9 cellular contexts compared by ENCODE assay signal in genomic region chr5:181173420-181174342, GRCh38. TPM values are rescaled to one million over a fixed set of nuclear protein-coding genes. Genes with fewer than 3 reads are reported as not detected.
A peak's percentile ranks its signal among the peaks of the same experiment; 100 is the strongest.
DNase-seq lines count a peak whose midpoint lies in the region; FAIRE-seq and TF ChIP-seq lines count a peak whose summit lies in the region.
"Had no signal": no experiment of that assay in that cellular context is flagged by ENCODE, and none has a peak within 500 bp of the region (broad histone marks: within the 10 kb centered on the region; RNA-seq: fewer than 3 reads in every experiment).

No MANE protein-coding gene starts in this region.

- peaks cover 78% of the 10 kb centered on the region for H3K27me3 Mint-ChIP-seq in neural progenitor cell (ENCODE audit: insufficient read depth, low read depth)

- H3K4me2 ChIP-seq in neural progenitor cell: peak overlapping the region; percentile 64

- peak overlapping the region; percentile 40 for H3K4me3 ChIP-seq in HEK293 (ENCODE audit: low read depth, low read length)
- H3K4me3 ChIP-seq in breast epithelium: peak overlapping the region in 2 of 3 donors; percentile 12 to 23
- peak overlapping the region; percentile 44 for H3K4me3 ChIP-seq in neural progenitor cell

- peak overlapping the region; percentile 80 for H3K4me3 Mint-ChIP-seq in neural progenitor cell

- DNase-seq in ELF-1 (ENCODE audit: low read depth, low spot score) (peak; percentile 96), RPMI7951 (ENCODE audit: low read depth) (peak; percentile 43), breast epithelium (ENCODE audit: low spot score in 2 of 2) (no peak), neural progenitor cell (ENCODE audit: low spot score) (peak; percentile 59), frontal cortex (ENCODE audit: low spot score in 2 of 2) (no peak), NCI-H128 (lab: John Stamatoyannopoulos, UW; ENCODE audit: unreplicated experiment) (no peak), cerebellum (ENCODE audit: low spot score) (no peak)

- H3K36me3 ChIP-seq in HEK293 (ENCODE audit: control insufficient read depth in 2 of 2, insufficient read depth in 1 of 2, low read length in 2 of 2) (no peaks in the 10 kb centered on the region), breast epithelium (no peaks in the 10 kb centered on the region), neural progenitor cell (no peaks in the 10 kb centered on the region)

- H3K79me2 ChIP-seq in neural progenitor cell (ENCODE audit: low read depth): no peaks in the 10 kb centered on the region

- H3K27me3 ChIP-seq in breast epithelium (peaks cover 2 to 59% of the 10 kb centered on the region in 2 donors), neural progenitor cell (peaks cover 90% of the 10 kb centered on the region)

- H4K20me1 ChIP-seq in neural progenitor cell (ENCODE audit: low read depth): peaks cover 12% of the 10 kb centered on the region

- peak overlapping the region; percentile 80 for H2AFZ ChIP-seq in neural progenitor cell (replicated peaks)

- H3F3A ChIP-seq in neural progenitor cell (ENCODE audit: low read depth): peaks cover 40% of the 10 kb centered on the region

- FAIRE-seq in frontal cortex (lab: Jason Lieb, UNC): no peak

- H3K27ac ChIP-seq in HEK293 (ENCODE audit: extremely low read depth, low read depth, low read length) (peak overlapping the region; percentile 67), breast epithelium (no peak overlapping the region), neural progenitor cell (no peak overlapping the region)

- H3K27ac Mint-ChIP-seq in neural progenitor cell: no peak overlapping the region

- H3K4me1 Mint-ChIP-seq in neural progenitor cell: peaks cover 28% of the 10 kb centered on the region

- H3K4me1 ChIP-seq in HEK293 (ENCODE audit: control insufficient read depth, insufficient read depth, low read length): peaks cover 6% of the 10 kb centered on the region; the same call in 1 of the 2 replicates
- no peaks in the 10 kb centered on the region for H3K4me1 ChIP-seq in breast epithelium
- peaks cover 3% of the 10 kb centered on the region for H3K4me1 ChIP-seq in neural progenitor cell

- no peaks in the 10 kb centered on the region for H3K36me3 Mint-ChIP-seq in neural progenitor cell

- intact Hi-C loops in breast epithelium (cut with DNase I; ENCODE audit: low total_unique reads): no loop called here

- peaks cover 4% of the 10 kb centered on the region for H3K9me3 Mint-ChIP-seq in neural progenitor cell

- H3K9ac ChIP-seq in neural progenitor cell: no peak overlapping the region

- CTCF ChIA-PET in HEK293 (lab: Yijun Ruan, JAX): interaction anchor here (0.6 to 4.3 kb wide), 9 partner anchors 10 to 305 kb away, joined by 3 to 23 read pairs (median 3); no protein-coding TSS in a partner anchor

- POLR2A ChIA-PET in HEK293 (lab: Yijun Ruan, JAX): interaction anchor here (1.5 to 2.1 kb wide), 6 partner anchors 11 to 50 kb away, joined by 5 to 9 read pairs (median 7); partner anchors contain the start of gene TRIM41

- no peak for TF ChIP-seq POLR2A in breast epithelium (IDR thresholded peaks at IDR 0.05)

- TF ChIP-seq CTCF in HEK293 (tag by site-specific recombination; IDR thresholded peaks at IDR 0.05): peak; percentile 43; the same call in 1 of the 2 replicates
- TF ChIP-seq CTCF in breast epithelium (IDR thresholded peaks at IDR 0.05): no peak
- TF ChIP-seq CTCF in neural progenitor cell (IDR thresholded peaks at IDR 0.05): no peak

- H3K9me3 ChIP-seq in HEK293 (ENCODE audit: control insufficient read depth, insufficient read depth, low read depth, low read length): no peaks in the 10 kb centered on the region
- no peaks in the 10 kb centered on the region for H3K9me3 ChIP-seq in breast epithelium
- H3K9me3 ChIP-seq in neural progenitor cell (ENCODE audit: low read depth): no peaks in the 10 kb centered on the region

TF ChIP-seq in HEK293, 187 proteins besides CTCF, POLR2A, EP300 and RAD21 (continues in another document):
- TF ChIP-seq, protein P1, sequence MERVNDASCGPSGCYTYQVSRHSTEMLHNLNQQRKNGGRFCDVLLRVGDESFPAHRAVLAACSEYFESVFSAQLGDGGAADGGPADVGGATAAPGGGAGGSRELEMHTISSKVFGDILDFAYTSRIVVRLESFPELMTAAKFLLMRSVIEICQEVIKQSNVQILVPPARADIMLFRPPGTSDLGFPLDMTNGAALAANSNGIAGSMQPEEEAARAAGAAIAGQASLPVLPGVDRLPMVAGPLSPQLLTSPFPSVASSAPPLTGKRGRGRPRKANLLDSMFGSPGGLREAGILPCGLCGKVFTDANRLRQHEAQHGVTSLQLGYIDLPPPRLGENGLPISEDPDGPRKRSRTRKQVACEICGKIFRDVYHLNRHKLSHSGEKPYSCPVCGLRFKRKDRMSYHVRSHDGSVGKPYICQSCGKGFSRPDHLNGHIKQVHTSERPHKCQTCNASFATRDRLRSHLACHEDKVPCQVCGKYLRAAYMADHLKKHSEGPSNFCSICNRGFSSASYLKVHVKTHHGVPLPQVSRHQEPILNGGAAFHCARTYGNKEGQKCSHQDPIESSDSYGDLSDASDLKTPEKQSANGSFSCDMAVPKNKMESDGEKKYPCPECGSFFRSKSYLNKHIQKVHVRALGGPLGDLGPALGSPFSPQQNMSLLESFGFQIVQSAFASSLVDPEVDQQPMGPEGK (tag by site-specific recombination; IDR thresholded peaks at IDR 0.05): peak; percentile 84; the same call in 1 of the 2 replicates
- TF ChIP-seq ZNF645 (tag by site-specific recombination; IDR thresholded peaks at IDR 0.05) (no peak), HIC1 (tag by site-specific recombination; IDR thresholded peaks at IDR 0.05) (peak; percentile 97), ZNF341 (tag by site-specific recombination; IDR thresholded peaks at IDR 0.05; ENCODE audit: low read depth) (no peak), GLIS2 (tag by site-specific recombination; IDR thresholded peaks at IDR 0.05) (peak; percentile 93), ZNF248 (tag by site-specific recombination; IDR thresholded peaks at IDR 0.05) (no peak), ZNF239 (tag by site-specific recombination; IDR thresholded peaks at IDR 0.05) (peak; percentile 64; the same call in 1 of the 2 replicates), GFI1B (tag by site-specific recombination; IDR thresholded peaks at IDR 0.05) (peak; percentile 52), ZNF324 (tag by site-specific recombination; IDR thresholded peaks at IDR 0.05) (peak; percentile 89), ZNF302 (tag by site-specific recombination; IDR thresholded peaks at IDR 0.05; ENCODE audit: low read depth) (no peak), BCL11A (tag by site-specific recombination; IDR thresholded peaks at IDR 0.05; ENCODE audit: low read depth) (peak; percentile 87), ZFP69B (tag by site-specific recombination; IDR thresholded peaks at IDR 0.05) (peak; percentile 74; the same call in 1 of the 2 replicates), ZNF169 (tag by site-specific recombination; IDR thresholded peaks at IDR 0.05) (no peak), ZNF830 (tag by site-specific recombination; IDR thresholded peaks at IDR 0.05; ENCODE audit: low read depth) (peak; percentile 85), ZNF23 (tag by site-specific recombination; IDR thresholded peaks at IDR 0.05; ENCODE audit: borderline replicate concordance) (no peak), MYNN (tag by site-specific recombination; IDR thresholded peaks at IDR 0.05; ENCODE audit: borderline replicate concordance) (no peak), ZNF423 (tag by site-specific recombination; IDR thresholded peaks at IDR 0.05) (no peak; the same call in 1 of the 2 replicates)

RNA-seq across cellular contexts. Expression of gene OR2V2, which starts 26.3 kb away (rescaled TPM):
- total RNA-seq in RPMI7951 (2014; rRNA removed; shearing (Covaris generic)): not detected in 2 replicates
- not detected for total RNA-seq in breast epithelium
- not detected in 2 replicates for total RNA-seq in neural progenitor cell (ENCODE audit: low replicate concordance)
- not detected for total RNA-seq in frontal cortex
- not detected for total RNA-seq in cerebellum
- total RNA-seq: temporal lobe had no signal

RNA-seq across cellular contexts. Expression of gene TRIM7, which starts 31.3 kb away (rescaled TPM):
- 16.1 and 20.6 TPM in 2 replicates for total RNA-seq in RPMI7951 (2014; rRNA removed; shearing (Covaris generic))
- total RNA-seq in breast epithelium: 1 to 10 TPM in 2 of 3 donors, under 1 TPM in 1; 0.29 to 5.4 (median 5.2) TPM
- total RNA-seq in neural progenitor cell (ENCODE audit: low replicate concordance): not detected in 2 replicates
- total RNA-seq in frontal cortex: 2.0 TPM
- total RNA-seq in cerebellum: 3.0 TPM

RNA-seq across cellular contexts. Expression of gene OR2V1, which starts 42.7 kb away (rescaled TPM):
- total RNA-seq in RPMI7951 (2014; rRNA removed; shearing (Covaris generic)): not detected in 2 replicates
- total RNA-seq in breast epithelium: not detected
- not detected in 2 replicates for total RNA-seq in neural progenitor cell (ENCODE audit: low replicate concordance)
- not detected for total RNA-seq in frontal cortex
- not detected for total RNA-seq in cerebellum
- total RNA-seq: temporal lobe had no signal

RNA-seq across cellular contexts. Expression of gene TRIM41, which starts 49.4 kb away (rescaled TPM):
- total RNA-seq in RPMI7951 (2014; rRNA removed; shearing (Covaris generic)): 4.9 and 5.9 TPM in 2 replicates
- total RNA-seq in breast epithelium: 10 to 100 TPM; 14.1 to 16.0 (median 15.1) TPM
- total RNA-seq in neural progenitor cell (ENCODE audit: low replicate concordance): 8.1 and 24.2 TPM in 2 replicates
- total RNA-seq in frontal cortex: 12.2 TPM
- total RNA-seq in cerebellum: 13.5 TPM

Comparison
In these comparisons a context has a peak if more than half of its experiments do, and no peak if none do; other contexts are left out.
1. DNase-seq: peak in ELF-1 (single experiment), RPMI7951 (single experiment) and neural progenitor cell (single experiment); none in breast epithelium (0 of 2), frontal cortex (0 of 2), NCI-H128 (single experiment) and cerebellum (single experiment).
2. Peak in every context shown above with its lines, with median percentiles within 50 percentile points of each other: H3K4me3 ChIP-seq.